In the genomic region with DNA sequence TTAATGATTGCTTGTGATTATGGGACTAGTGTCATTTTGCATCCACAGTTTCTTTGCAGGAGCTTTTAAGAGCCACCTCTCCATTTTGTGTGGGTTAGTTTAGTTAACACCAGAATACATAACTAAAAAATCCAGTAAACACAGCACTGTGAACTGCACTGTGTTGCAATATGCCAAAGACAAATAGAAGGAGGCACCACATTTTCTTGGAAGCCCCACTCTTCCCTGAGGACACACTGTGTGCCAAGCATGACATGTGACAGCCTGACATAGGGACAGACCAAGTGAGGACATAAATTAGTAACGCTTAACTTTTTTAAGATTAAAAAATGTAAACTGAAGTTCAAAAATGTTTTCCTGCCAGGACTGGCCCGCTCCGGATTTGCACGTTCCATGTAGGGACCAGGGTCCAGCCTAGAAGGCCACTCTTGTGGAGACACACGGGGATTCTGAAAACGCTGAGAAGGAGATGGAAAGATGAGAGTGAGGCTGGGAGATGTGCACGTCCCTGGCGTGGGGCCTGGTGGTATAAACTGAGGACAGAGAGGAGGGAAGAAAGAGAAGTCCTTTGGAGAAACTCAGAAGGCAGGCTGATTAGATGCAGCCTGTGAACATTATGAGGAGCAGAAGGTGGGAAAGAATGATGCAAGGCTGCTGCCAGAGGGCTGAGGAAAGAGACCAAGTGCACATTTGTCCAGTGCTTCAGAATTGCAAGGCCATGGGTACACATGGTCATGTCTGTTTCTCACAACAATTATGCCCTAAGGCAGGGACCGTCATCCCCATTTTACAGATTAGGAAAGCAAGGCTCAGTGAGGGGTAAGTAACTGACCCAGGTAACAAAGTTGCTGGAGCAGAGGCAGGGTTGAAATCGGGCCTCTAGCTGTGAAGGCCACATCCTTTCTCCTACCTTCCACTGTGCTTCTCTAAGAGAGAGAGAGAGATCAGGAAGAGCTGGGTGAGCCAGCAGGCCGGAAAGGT, we compare ENCODE assay signal across 18 cellular contexts.
"Had no signal": no experiment of that assay in that cellular context is flagged by ENCODE, and none has a peak within 500 bp of the region (broad histone marks: within the 10 kb centered on the region; RNA-seq: fewer than 3 reads in every experiment).

No MANE protein-coding gene starts in this region.

- H3K9me3 ChIP-seq: colonic mucosa, esophagus muscularis mucosa, gastroesophageal sphincter, neutrophil, right lobe of liver, stomach had no signal

- H3K27me3 ChIP-seq: brain microvascular endothelial cell, colonic mucosa, esophagus muscularis mucosa, gastroesophageal sphincter, right lobe of liver had no signal

- H3K36me3 ChIP-seq: colonic mucosa, esophagus muscularis mucosa, neutrophil, right lobe of liver had no signal

- DNase-seq: activated CD4-positive, alpha-beta memory T cell treated with anti-CD3 and anti-CD28 coated beads, Interleukin-2, amount 10 ng/mL, durations not matched to agents 7 days and 5 days; activated CD4-positive, alpha-beta T cell treated with anti-CD3 and anti-CD28 coated beads, Interleukin-2, amount 10 ng/mL, durations not matched to agents 24 days and 14 days; activated gamma-delta T cell; activated naive CD4-positive, alpha-beta T cell treated with anti-CD3 and anti-CD28 coated beads, Interleukin-2, amount 50 U/mL, for 16 hours; activated naive CD8-positive, alpha-beta T cell treated with anti-CD3 and anti-CD28 coated beads, Interleukin-2, amount 50 U/mL, for 24 hours; brain microvascular endothelial cell; central memory CD4-positive, alpha-beta T cell; colonic mucosa; head of caudate nucleus; hypothalamus; stimulated activated CD4-positive, alpha-beta T cell treated with anti-CD3 and anti-CD28 coated beads, Interleukin-2, amount 100 ng/mL, for 24 hours; stomach had no signal

- H3K27ac ChIP-seq: brain microvascular endothelial cell, colonic mucosa, esophagus muscularis mucosa, gastroesophageal sphincter, neutrophil, right lobe of liver, stomach, VCaP had no signal

- H3K4me1 ChIP-seq: colonic mucosa, esophagus muscularis mucosa, gastroesophageal sphincter, right lobe of liver, stomach had no signal

- H3K4me3 ChIP-seq: colonic mucosa, esophagus muscularis mucosa, gastroesophageal sphincter, right lobe of liver, skin epidermis, stomach had no signal
